27 cellular contexts compared by ENCODE assay signal in the genomic region with DNA sequence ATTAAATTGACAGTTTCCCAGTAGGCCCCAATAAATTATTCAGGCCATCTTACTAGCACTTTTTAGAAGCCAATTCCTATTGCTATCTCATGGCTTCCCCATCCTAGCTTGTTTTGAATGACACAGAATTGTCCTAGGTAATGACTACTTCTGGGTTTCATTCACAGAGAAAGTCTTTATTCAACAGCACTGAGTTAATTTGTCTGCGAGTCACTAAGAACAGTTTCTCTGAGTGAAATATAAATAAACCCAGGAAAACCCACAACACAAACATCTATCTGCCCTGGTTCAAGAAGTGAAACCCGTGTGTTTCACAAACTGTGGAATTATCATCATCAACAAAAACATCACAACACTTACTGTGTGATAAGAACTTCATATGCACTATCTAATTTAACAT.
"Had no signal": no experiment of that assay in that cellular context is flagged by ENCODE, and none has a peak within 500 bp of the region (broad histone marks: within the 10 kb centered on the region; RNA-seq: fewer than 3 reads in every experiment).

No MANE protein-coding gene starts in this region.

- H3K4me3 ChIP-seq: body of pancreas, breast epithelium, cardiac muscle cell, colonic mucosa had no signal

- H3K27me3 ChIP-seq: body of pancreas, breast epithelium, cardiac muscle cell, colonic mucosa had no signal

- ATAC-seq: activated CD8-positive, alpha-beta T cell treated with anti-CD3 and anti-CD28 coated beads for 36 hours; activated T-cell treated with anti-CD3 and anti-CD28 coated beads, Interleukin-2, amount 50 U/mL, for 4 hours; activated T-helper 17 cell treated with anti-CD3 and anti-CD28 coated beads, Interleukin-2, amount 50 U/mL, for 72 hours; body of pancreas; esophagus mucosa; WTC11 had no signal

- DNase-seq: activated CD4-positive, alpha-beta T cell treated with anti-CD3 and anti-CD28 coated beads for 48 hours; activated CD4-positive, alpha-beta T cell treated with anti-CD3 and anti-CD28 coated beads, Interleukin-2, amount 50 U/mL, for 1 hour; activated CD4-positive, alpha-beta T cell treated with anti-CD3 and anti-CD28 coated beads, Interleukin-2, amount 50 U/mL, for 48 hours; activated CD8-positive, alpha-beta memory T cell treated with anti-CD3 and anti-CD28 coated beads for 24 hours; activated CD8-positive, alpha-beta T cell treated with anti-CD3 and anti-CD28 coated beads for 36 hours; activated effector memory CD4-positive, alpha-beta T cell treated with Interleukin-2 at 50 U/mL for 16 hours; activated gamma-delta T cell treated with Interleukin-2 at 50 U/mL for 16 hours; activated naive CD4-positive, alpha-beta T cell treated with anti-CD3 and anti-CD28 coated beads, Interleukin-2, amount 50 U/mL, for 16 hours; activated naive CD4-positive, alpha-beta T cell treated with Interleukin-2 at 50 U/mL for 16 hours; activated T-cell treated with anti-CD3 and anti-CD28 coated beads, Interleukin-2, amount 50 U/mL, for 4 hours; amniotic stem cell; aorta; body of pancreas; central memory CD4-positive, alpha-beta T cell; cerebellar nuclear complex; colonic mucosa; effector CD8-positive, alpha-beta T cell; foreskin fibroblast; head of caudate nucleus; T-helper 2 cell had no signal

- H3K9me3 ChIP-seq: body of pancreas, breast epithelium, colonic mucosa had no signal

- H3K4me1 ChIP-seq: body of pancreas, breast epithelium, colonic mucosa had no signal

- H3K36me3 ChIP-seq: breast epithelium, cardiac muscle cell, colonic mucosa had no signal

- H3K27ac ChIP-seq: body of pancreas, breast epithelium, cardiac muscle cell, colonic mucosa, epithelial cell of prostate, VCaP had no signal
